13 cellular contexts compared by ENCODE assay signal in the genomic region with DNA sequence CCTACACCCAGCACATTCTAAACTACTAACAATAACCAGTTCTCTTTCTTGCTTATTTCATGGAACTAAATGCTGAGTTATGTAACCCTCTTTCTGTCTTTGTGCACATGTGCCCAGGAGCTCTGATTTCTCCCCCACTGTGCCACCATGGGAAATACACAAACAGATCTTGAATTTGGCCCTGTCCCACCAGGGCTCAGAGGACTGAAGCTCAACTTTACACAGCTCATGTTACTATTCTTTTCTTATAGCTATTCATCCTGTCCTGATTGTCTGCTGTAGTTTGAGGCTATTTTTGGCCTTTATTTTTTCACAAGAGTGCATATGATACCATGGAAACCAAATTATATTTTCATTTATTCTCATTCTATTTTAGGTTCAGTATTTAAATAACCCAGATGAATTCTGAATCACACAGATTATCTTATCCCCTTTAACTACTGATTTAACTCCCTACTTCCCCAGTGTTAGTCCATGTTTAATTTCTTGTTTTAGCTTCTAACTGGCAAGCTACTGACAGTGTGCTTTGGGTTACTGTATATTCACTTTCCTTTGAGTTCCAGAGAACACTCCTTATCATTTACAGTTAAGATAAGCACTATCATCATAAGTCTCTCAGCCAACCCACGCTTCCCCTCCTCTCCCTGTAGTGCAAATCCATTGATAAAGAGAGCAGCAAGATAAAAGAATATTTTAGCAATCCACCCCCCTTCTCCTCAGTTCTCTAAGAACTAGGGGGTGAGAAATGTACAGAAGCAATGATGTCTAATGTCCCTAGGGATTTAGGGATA.
DNase-seq lines count a peak whose midpoint lies in the region; ATAC-seq and TF ChIP-seq lines count a peak whose summit lies in the region.
"Had no signal": no experiment of that assay in that cellular context is flagged by ENCODE, and none has a peak within 500 bp of the region (broad histone marks: within the 10 kb centered on the region; RNA-seq: fewer than 3 reads in every experiment).

No MANE protein-coding gene starts in this region.

- peaks cover 83% of the 10 kb centered on the region for H3K4me1 Mint-ChIP-seq in activated naive CD8-positive, alpha-beta T cell treated with anti-CD3 and anti-CD28 coated beads, Interleukin-2, amount 50 U/mL, for 24 hours

- peaks cover 0 to 48% of the 10 kb centered on the region in 2 donors for H3K4me1 ChIP-seq in right atrium auricular region
- H3K4me1 ChIP-seq in aorta (ENCODE audit: control insufficient read depth in 1 of 2, insufficient read depth in 2 of 2, low read length in 2 of 2): no peaks in the 10 kb centered on the region

- H3K27ac ChIP-seq in right atrium auricular region (peak overlapping the region in 1 of 2 donors; percentile 22), aorta (ENCODE audit: low read depth in 1 of 2, low read length in 2 of 2) (no peak overlapping the region)

- H3K9me3 ChIP-seq in right atrium auricular region (no peaks in the 10 kb centered on the region), aorta (ENCODE audit: control insufficient read depth, low read length) (no peaks in the 10 kb centered on the region)

- ATAC-seq in Right ventricle myocardium superior (ENCODE audit: poor library complexity) (peak; percentile 85), left ventricle myocardium superior (peak; percentile 87), aorta (ENCODE audit: low FRiP score) (peak; percentile 14), GM21360 (IDR thresholded peaks at IDR 0.05; ENCODE audit: unreplicated experiment) (no peak)
- no peak for ATAC-seq in activated naive CD8-positive, alpha-beta T cell treated with anti-CD3 and anti-CD28 coated beads, Interleukin-2, amount 50 U/mL, for 24 hours

- peak overlapping the region; percentile 25 for H3K27ac Mint-ChIP-seq in activated naive CD8-positive, alpha-beta T cell treated with anti-CD3 and anti-CD28 coated beads, Interleukin-2, amount 50 U/mL, for 24 hours

- no peaks in the 10 kb centered on the region for H3K27me3 Mint-ChIP-seq in activated naive CD8-positive, alpha-beta T cell treated with anti-CD3 and anti-CD28 coated beads, Interleukin-2, amount 50 U/mL, for 24 hours

- no peak for TF ChIP-seq CTCF in right atrium auricular region (IDR thresholded peaks at IDR 0.05)

- H3K27me3 ChIP-seq in right atrium auricular region (no peaks in the 10 kb centered on the region), aorta (ENCODE audit: control insufficient read depth in 1 of 2, insufficient read depth in 2 of 2, low read length in 1 of 2) (no peaks in the 10 kb centered on the region)

- intact Hi-C loops in Right ventricle myocardium superior (cut with DNase I): loop anchor here (5.0 kb wide), 1 partner anchor 153 kb away; the partner anchor contains the start of gene OSBPL3
- intact Hi-C loops in left ventricle myocardium superior (cut with micrococcal nuclease): loop anchor here (10.0 kb wide), 1 partner anchor 146 kb away; no protein-coding TSS in a partner anchor
- intact Hi-C loops in aorta (cut with DNase I): no loop called here

- peaks cover 78% of the 10 kb centered on the region for H3K36me3 Mint-ChIP-seq in activated naive CD8-positive, alpha-beta T cell treated with anti-CD3 and anti-CD28 coated beads, Interleukin-2, amount 50 U/mL, for 24 hours (ENCODE audit: low read depth)

- no peak overlapping the region for H3K4me3 ChIP-seq in right atrium auricular region
- no peak overlapping the region for H3K4me3 ChIP-seq in aorta (ENCODE audit: low read length in 2 of 2)

- 59 to 65% methylated on average over 1 of the region's 1 CpG for WGBS in aorta, 2 donors

- no peaks in the 10 kb centered on the region for H3K36me3 ChIP-seq in right atrium auricular region
- no peaks in the 10 kb centered on the region for H3K36me3 ChIP-seq in aorta (ENCODE audit: control insufficient read depth in 1 of 2, insufficient read depth in 2 of 2, low read length in 1 of 2)

- DNase-seq in Right ventricle myocardium superior: no peak
- no peak for DNase-seq in right atrium auricular region (ENCODE audit: low spot score)
- DNase-seq in activated naive CD8-positive, alpha-beta T cell treated with anti-CD3 and anti-CD28 coated beads, Interleukin-2, amount 50 U/mL, for 24 hours: no peak
- DNase-seq in left ventricle myocardium superior: peak; percentile 33
- no peak for DNase-seq in aorta
- no peak for DNase-seq in NCI-H128 (lab: John Stamatoyannopoulos, UW; ENCODE audit: unreplicated experiment)
- DNase-seq in activated CD4-positive, alpha-beta T cell treated with anti-CD3 and anti-CD28 coated beads for 1 hour: no peak
- DNase-seq: activated naive CD4-positive, alpha-beta T cell; C1 segment of cervical spinal cord; NCI-H2029; T-helper 9 cell had no signal

- no peak overlapping the region for H3K4me3 Mint-ChIP-seq in activated naive CD8-positive, alpha-beta T cell treated with anti-CD3 and anti-CD28 coated beads, Interleukin-2, amount 50 U/mL, for 24 hours
- H3K4me3 Mint-ChIP-seq: neural crest cell had no signal

- no peaks in the 10 kb centered on the region for H3K9me3 Mint-ChIP-seq in activated naive CD8-positive, alpha-beta T cell treated with anti-CD3 and anti-CD28 coated beads, Interleukin-2, amount 50 U/mL, for 24 hours

Comparison
In these comparisons a context has a peak if more than half of its experiments do, and no peak if none do; other contexts are left out.
1. ATAC-seq: peak in Right ventricle myocardium superior (single experiment), left ventricle myocardium superior (single experiment) and aorta (single experiment); none in activated naive CD8-positive, alpha-beta T cell treated with anti-CD3 and anti-CD28 coated beads, Interleukin-2, amount 50 U/mL, for 24 hours (single experiment) and GM21360 (single experiment).
2. intact Hi-C loops: an anchor here in Right ventricle myocardium superior (5.0 kb wide) and left ventricle myocardium superior (10.0 kb wide); none called in aorta.